8 cellular contexts compared by ENCODE assay signal in the genomic region with DNA sequence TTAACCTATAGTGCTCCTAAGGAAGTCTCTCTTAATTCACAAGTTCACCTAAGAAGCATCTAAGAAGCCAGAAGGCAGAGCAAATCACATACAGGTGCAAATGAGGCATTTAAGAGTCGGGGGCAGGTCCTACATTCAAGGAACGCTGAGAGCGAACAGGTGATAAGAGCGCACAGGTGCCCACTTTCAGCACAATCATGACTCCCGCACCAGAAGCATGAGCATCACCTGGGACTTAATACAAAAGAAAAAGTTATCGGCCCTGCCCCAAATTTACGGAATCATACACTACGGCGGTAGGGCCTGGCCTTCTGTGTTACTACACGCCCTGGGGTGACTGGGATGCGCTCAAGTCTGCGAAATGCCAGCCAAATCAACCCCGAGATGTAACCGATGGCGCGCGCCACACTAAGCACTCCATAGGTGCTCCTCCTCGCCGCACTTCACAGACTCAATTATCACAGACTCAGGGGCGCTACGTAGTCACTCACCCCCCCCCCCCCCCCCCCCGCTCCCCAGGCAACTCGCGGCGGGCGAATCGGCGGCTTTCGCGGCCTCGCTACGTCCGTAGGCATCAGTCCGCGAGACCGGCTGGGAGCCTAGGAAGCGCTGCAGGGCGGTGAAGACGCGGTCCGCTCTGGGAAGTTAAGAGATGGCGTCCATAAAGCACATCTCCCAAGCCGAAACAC. TPM values are rescaled to one million over a fixed set of nuclear protein-coding genes. Genes with fewer than 3 reads are reported as not detected.
DNase-seq lines count a peak whose midpoint lies in the region; ATAC-seq lines count a peak whose summit lies in the region.

No MANE protein-coding gene starts in this region.

- peak overlapping the region; percentile 61 for H3K56ac ChIP-seq in mesendoderm (ENCODE audit: low read length)

- POLR2A ChIA-PET in activated CD4-positive, alpha-beta memory T cell treated with anti-CD3 and anti-CD28 coated beads, Interleukin-2, amount 10 ng/mL, durations not matched to agents 7 days and 5 days (lab: Charles Lee): interaction anchor here (0.9 to 2.1 kb wide), 7 partner anchors 11 to 761 kb away, joined by 3 to 25 read pairs (median 8); a partner anchor contains a TSS

- no peaks in the 10 kb centered on the region for H3K36me3 ChIP-seq in effector memory CD4-positive, alpha-beta T cell (ENCODE audit: control insufficient read depth, insufficient read depth, low read length)
- no peaks in the 10 kb centered on the region for H3K36me3 ChIP-seq in mesendoderm (ENCODE audit: control insufficient read depth, insufficient read depth, low read length)

- peaks cover 28% of the 10 kb centered on the region for H3K4me1 Mint-ChIP-seq in activated CD4-positive, alpha-beta memory T cell treated with anti-CD3 and anti-CD28 coated beads, Interleukin-2, amount 10 ng/mL, durations not matched to agents 7 days and 5 days

- peak overlapping the region; percentile 91 for H3K4me3 Mint-ChIP-seq in activated CD4-positive, alpha-beta memory T cell treated with anti-CD3 and anti-CD28 coated beads, Interleukin-2, amount 10 ng/mL, durations not matched to agents 7 days and 5 days

- CTCF ChIA-PET in activated CD4-positive, alpha-beta memory T cell treated with anti-CD3 and anti-CD28 coated beads, Interleukin-2, amount 10 ng/mL, durations not matched to agents 7 days and 5 days (lab: Charles Lee): interaction anchor here (0.6 to 1.2 kb wide), 2 partner anchors 10 to 121 kb away, joined by 3 to 4 read pairs; no protein-coding TSS in a partner anchor

- peak; percentile 14 for ATAC-seq in HG02970 (IDR thresholded peaks at IDR 0.05; ENCODE audit: low FRiP score, unreplicated experiment)

- WGBS in mesendoderm (ENCODE audit: extremely low coverage, insufficient coverage, low lambda C conversion rate): no CpG with 5 or more reads among the region's 43 CpGs

- H3K36me3 Mint-ChIP-seq in activated CD4-positive, alpha-beta memory T cell treated with anti-CD3 and anti-CD28 coated beads, Interleukin-2, amount 10 ng/mL, durations not matched to agents 7 days and 5 days (ENCODE audit: low read depth): no peaks in the 10 kb centered on the region

- no peak overlapping the region for H2BK5ac ChIP-seq in mesendoderm (ENCODE audit: low read length)

- no peaks in the 10 kb centered on the region for H3K9me3 Mint-ChIP-seq in activated CD4-positive, alpha-beta memory T cell treated with anti-CD3 and anti-CD28 coated beads, Interleukin-2, amount 10 ng/mL, durations not matched to agents 7 days and 5 days

- H3K4ac ChIP-seq in mesendoderm (ENCODE audit: low read depth, low read length): no peak overlapping the region

- no peaks in the 10 kb centered on the region for H3K27me3 ChIP-seq in effector memory CD4-positive, alpha-beta T cell (replicated peaks; ENCODE audit: control insufficient read depth, insufficient read depth, low read length, poor library complexity, severe bottlenecking)
- H3K27me3 ChIP-seq in mesendoderm (ENCODE audit: insufficient read depth, low read length, poor library complexity): no peaks in the 10 kb centered on the region

- H2BK15ac ChIP-seq in mesendoderm (replicated peaks; ENCODE audit: low read depth): no peak overlapping the region

- no peaks in the 10 kb centered on the region for H3K79me2 ChIP-seq in mesendoderm (ENCODE audit: control insufficient read depth, insufficient read depth, low read length)

- H3K23ac ChIP-seq in mesendoderm (ENCODE audit: low read length): no peak overlapping the region

- DNase-seq in NCI-H2081 (lab: John Stamatoyannopoulos, UW): peak; percentile 11 to 31
- DNase-seq in NCI-H2081 treated with DMSO at 0.1 percent for 48 hours (lab: John Stamatoyannopoulos, UW): no peak
- DNase-seq in NCI-H2227 treated with DMSO at 0.1 percent for 48 hours (lab: John Stamatoyannopoulos, UW): peak; percentile 63
- DNase-seq in activated CD4-positive, alpha-beta memory T cell treated with anti-CD3 and anti-CD28 coated beads, Interleukin-2, amount 10 ng/mL, durations not matched to agents 7 days and 5 days: peak; percentile 65
- peak; percentile 46 to 55 (median 50) for DNase-seq in effector memory CD4-positive, alpha-beta T cell
- DNase-seq in mesendoderm: peak; percentile 78
- DNase-seq in stimulated activated CD8-positive, alpha-beta memory T cell treated with anti-CD3 and anti-CD28 coated beads, Interleukin-12 subunit alpha, Interleukin-12 subunit beta, amount 100 ng/mL, for 1 hour (ENCODE audit: low read depth): peak; percentile 22

- no peak overlapping the region for H2AK5ac ChIP-seq in mesendoderm (ENCODE audit: low read length)

- H3K4me2 ChIP-seq in mesendoderm (ENCODE audit: low read length): peak overlapping the region; percentile 63

- H4K8ac ChIP-seq in mesendoderm (ENCODE audit: low read depth, low read length): no peak overlapping the region

- peak overlapping the region; percentile 89 for H3K27ac Mint-ChIP-seq in activated CD4-positive, alpha-beta memory T cell treated with anti-CD3 and anti-CD28 coated beads, Interleukin-2, amount 10 ng/mL, durations not matched to agents 7 days and 5 days

- peak overlapping the region; percentile 88 for H3K4me3 ChIP-seq in effector memory CD4-positive, alpha-beta T cell (ENCODE audit: insufficient read depth, low read depth, low read length, poor library complexity, severe bottlenecking)
- peak overlapping the region; percentile 82 for H3K4me3 ChIP-seq in mesendoderm (ENCODE audit: low read length)

- no peaks in the 10 kb centered on the region for H3K79me1 ChIP-seq in mesendoderm (ENCODE audit: low read length)

- H3K18ac ChIP-seq in mesendoderm (ENCODE audit: low read length): no peak overlapping the region

- H3K27me3 Mint-ChIP-seq in activated CD4-positive, alpha-beta memory T cell treated with anti-CD3 and anti-CD28 coated beads, Interleukin-2, amount 10 ng/mL, durations not matched to agents 7 days and 5 days: no peaks in the 10 kb centered on the region

- peak overlapping the region; percentile 87 for H3K27ac ChIP-seq in effector memory CD4-positive, alpha-beta T cell (ENCODE audit: insufficient read depth, low read length, poor library complexity, severe bottlenecking)
- no peak overlapping the region for H3K27ac ChIP-seq in mesendoderm (ENCODE audit: low read depth, low read length)

- no peak overlapping the region for H4K5ac ChIP-seq in mesendoderm (ENCODE audit: low read length)

- H3K9ac ChIP-seq in mesendoderm (ENCODE audit: low read length): peak overlapping the region; percentile 67

- H3K9me3 ChIP-seq in effector memory CD4-positive, alpha-beta T cell (ENCODE audit: control insufficient read depth, low read length): no peaks in the 10 kb centered on the region

- peaks cover 10% of the 10 kb centered on the region for H3K4me1 ChIP-seq in effector memory CD4-positive, alpha-beta T cell (ENCODE audit: control insufficient read depth, insufficient read depth, low read length, poor library complexity, severe bottlenecking)
- H3K4me1 ChIP-seq in mesendoderm (ENCODE audit: control insufficient read depth, low read depth, low read length): no peaks in the 10 kb centered on the region

- H2BK120ac ChIP-seq in mesendoderm (ENCODE audit: low read depth, low read length): no peak overlapping the region

RNA-seq across cellular contexts. Expression of a gene that starts 0.7 kb away (rescaled TPM):
- total RNA-seq in activated CD4-positive, alpha-beta memory T cell treated with anti-CD3 and anti-CD28 coated beads, Interleukin-2, amount 10 ng/mL, durations not matched to agents 7 days and 5 days: 10 to 100 TPM; 14.1 to 18.2 TPM
- 1.8 TPM for polyA plus RNA-seq in mesendoderm (2013, experiment 1 of 2)
- polyA plus RNA-seq in mesendoderm (2013, experiment 2 of 2): 2.0 TPM
